Comparison of ENCODE assay signal across 7 cellular contexts in the genomic region with DNA sequence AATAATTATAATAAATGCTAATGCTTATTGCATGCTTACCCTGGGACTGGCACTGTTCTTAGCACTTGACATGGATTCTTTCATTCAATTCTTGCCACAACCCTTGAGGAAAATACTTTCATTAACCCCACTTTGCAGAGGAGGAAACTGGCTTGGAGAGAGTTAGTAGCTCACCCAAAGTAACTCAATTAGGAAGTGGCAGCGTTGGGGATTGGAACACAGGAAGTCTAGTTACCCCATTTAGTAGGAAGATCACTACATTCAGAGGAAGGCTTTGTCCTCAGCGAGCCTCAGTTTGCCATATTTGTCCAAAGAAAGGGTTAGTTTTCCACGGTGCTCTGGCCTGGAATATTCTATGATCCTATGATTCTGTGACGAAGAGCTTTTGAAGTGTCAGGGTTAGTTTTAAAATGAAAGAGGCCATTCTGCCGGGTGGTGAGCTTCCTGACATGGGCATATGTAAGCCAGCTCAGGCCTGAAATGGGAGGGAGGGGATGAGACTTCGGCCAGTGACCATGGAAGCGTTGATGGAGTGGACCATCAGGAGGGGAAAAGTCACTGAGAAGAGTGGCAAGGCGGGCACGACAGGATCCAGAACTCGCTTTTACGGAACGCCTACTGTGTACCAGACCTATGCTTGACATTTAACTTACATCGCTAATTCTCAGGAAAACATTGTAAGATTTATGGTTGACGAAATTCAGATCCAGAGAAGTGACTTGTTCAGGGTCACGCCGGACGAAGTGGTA. TPM values are rescaled to one million over a fixed set of nuclear protein-coding genes. Genes with fewer than 3 reads are reported as not detected.
DNase-seq lines count a peak whose midpoint lies in the region; ATAC-seq and TF ChIP-seq lines count a peak whose summit lies in the region.

No MANE protein-coding gene starts in this region.

- no peak overlapping the region for H3K4ac ChIP-seq in H9 (ENCODE audit: low read depth, low read length)

- H3K4me1 Mint-ChIP-seq in H9 = peaks cover 48 to 50% of the 10 kb centered on the region in 2 experiments

- no peak for TF ChIP-seq EP300 in gastroesophageal sphincter (IDR thresholded peaks at IDR 0.05)

- H3K27me3 ChIP-seq in H9 (ENCODE audit: insufficient read depth, low read length) = no peaks in the 10 kb centered on the region
- no peaks in the 10 kb centered on the region for H3K27me3 ChIP-seq in Peyer's patch
- no peaks in the 10 kb centered on the region for H3K27me3 ChIP-seq in gastroesophageal sphincter
- H3K27me3 ChIP-seq in skeletal muscle tissue (ENCODE audit: control insufficient read depth in 3 of 3, insufficient read depth in 3 of 3, low read length in 3 of 3) = no peaks in the 10 kb centered on the region
- no peaks in the 10 kb centered on the region for H3K27me3 ChIP-seq in SJCRH30

- H4K20me1 ChIP-seq in H9 (ENCODE audit: control insufficient read depth, insufficient read depth, insufficient read length) = no peaks in the 10 kb centered on the region

- peak overlapping the region; percentile 65 to 95 (median 80) for H3K4me3 ChIP-seq in Peyer's patch
- H3K4me3 ChIP-seq in gastroesophageal sphincter = peak overlapping the region in 1 of 2 donors; percentile 95
- H3K4me3 ChIP-seq in skeletal muscle tissue (ENCODE audit: low read length in 3 of 3) = peak overlapping the region; percentile 71 to 96 (median 96)
- no peak overlapping the region; the same call in 1 of the 2 replicates for H3K4me3 ChIP-seq in SJCRH30

- WGBS in H9 (ENCODE audit: extremely low coverage, insufficient read length, low lambda C conversion rate) = no CpG with 5 or more reads among the region's 17 CpGs
- 60 to 82% methylated on average over 12 to 13 of the region's 17 CpGs for WGBS in gastroesophageal sphincter (ENCODE audit: low coverage in 1 of 2), 2 donors

- H4K8ac ChIP-seq in H9 (replicated peaks; ENCODE audit: insufficient read length, low read depth, low read length) = no peak overlapping the region

- no peak overlapping the region for H3K18ac ChIP-seq in H9 (ENCODE audit: insufficient read length, low read depth, low read length)

- H3K27me3 Mint-ChIP-seq in H9 (ENCODE audit: low read depth) = peaks cover 19% of the 10 kb centered on the region

- H3K9ac ChIP-seq in H9 (ENCODE audit: extremely low read depth, insufficient read length, low read length) (no peak overlapping the region), skeletal muscle tissue (ENCODE audit: low read depth in 1 of 3, low read length in 3 of 3) (peak overlapping the region in 2 of 3 donors; percentile 96)

- no peaks in the 10 kb centered on the region for H3K36me3 Mint-ChIP-seq in H9 (ENCODE audit: insufficient read depth in 1 of 3, low read depth in 3 of 3)

- H4K91ac ChIP-seq in H9 (ENCODE audit: insufficient read length, low read depth, low read length) = no peak overlapping the region

- no peak overlapping the region for H2BK20ac ChIP-seq in H9 (ENCODE audit: low read depth, low read length, poor library complexity, severe bottlenecking)

- H3K23ac ChIP-seq in H9 (ENCODE audit: insufficient read length, low read depth, low read length) = no peak overlapping the region

- H2BK5ac ChIP-seq in H9 (ENCODE audit: insufficient read length, low read length) = no peak overlapping the region

- H2BK15ac ChIP-seq in H9 (ENCODE audit: low read depth, low read length) = no peak overlapping the region

- peak overlapping the region; percentile 71 to 85 for H3K4me3 Mint-ChIP-seq in H9

- TF ChIP-seq POLR2A in Peyer's patch (IDR thresholded peaks at IDR 0.05) = no peak
- TF ChIP-seq POLR2A in gastroesophageal sphincter (IDR thresholded peaks at IDR 0.05) = no peak

- H3K27ac ChIP-seq in H9 (ENCODE audit: insufficient read length, low read depth, low read length) = no peak overlapping the region
- peak overlapping the region; percentile 10 to 81 (median 62) for H3K27ac ChIP-seq in Peyer's patch
- H3K27ac ChIP-seq in gastroesophageal sphincter = peak overlapping the region in 3 of 4 donors; percentile 57 to 78 (median 75)
- H3K27ac ChIP-seq in skeletal muscle tissue (ENCODE audit: low read depth, low read length) = peak overlapping the region; percentile 89
- no peak overlapping the region for H3K27ac ChIP-seq in SJCRH30

- H2AK5ac ChIP-seq in H9 (ENCODE audit: insufficient read length, low read length) = no peak overlapping the region

- no peak overlapping the region for H3K56ac ChIP-seq in H9 (ENCODE audit: insufficient read length, low read depth, low read length)

- H3T11ph ChIP-seq in H9 (ENCODE audit: low read length) = no peak overlapping the region

- peak; percentile 21 for DNase-seq in H9
- DNase-seq in Peyer's patch = no peak
- no peak for DNase-seq in NCI-H345 treated with DMSO at 0.1 percent for 48 hours (lab: John Stamatoyannopoulos, UW; ENCODE audit: unreplicated experiment)
- DNase-seq in SJCRH30 = no peak

- H3K36me3 ChIP-seq in Peyer's patch (no peaks in the 10 kb centered on the region), gastroesophageal sphincter (no peaks in the 10 kb centered on the region), skeletal muscle tissue (ENCODE audit: control insufficient read depth in 3 of 3, insufficient read depth in 3 of 3, low read length in 3 of 3) (peaks cover 0 to 2% (median 0%) of the 10 kb centered on the region in 3 donors), SJCRH30 (no peaks in the 10 kb centered on the region)

- H3K79me2 ChIP-seq in H9 (ENCODE audit: insufficient read depth, low read length) = no peaks in the 10 kb centered on the region

- H3K27ac Mint-ChIP-seq in H9 = peak overlapping the region in 2 of 3 experiments; percentile 80 to 81; a peak in 4 of 7 replicates

- H2BK12ac ChIP-seq in H9 (ENCODE audit: insufficient read length, low read depth, low read length) = no peak overlapping the region

- H3K14ac ChIP-seq in H9 (ENCODE audit: insufficient read depth, low read length) = no peak overlapping the region

- H3K4me2 ChIP-seq in H9 (ENCODE audit: insufficient read depth, insufficient read length, low read length) = peak overlapping the region; percentile 82

- H4K5ac ChIP-seq in H9 (ENCODE audit: insufficient read length, low read depth, low read length) = no peak overlapping the region

- H3K9me3 ChIP-seq in H9 (ENCODE audit: control insufficient read depth, low read depth, low read length) = no peaks in the 10 kb centered on the region
- no peaks in the 10 kb centered on the region for H3K9me3 ChIP-seq in Peyer's patch
- no peaks in the 10 kb centered on the region for H3K9me3 ChIP-seq in gastroesophageal sphincter
- H3K9me3 ChIP-seq in skeletal muscle tissue (ENCODE audit: control insufficient read depth in 3 of 3, low read length in 3 of 3) = no peaks in the 10 kb centered on the region
- no peaks in the 10 kb centered on the region for H3K9me3 ChIP-seq in SJCRH30 (replicated peaks)

- ATAC-seq in gastroesophageal sphincter = no peak
- no peak for ATAC-seq in HG03354 (IDR thresholded peaks at IDR 0.05; ENCODE audit: poor library complexity, severe bottlenecking, unreplicated experiment)

- peaks cover 0 to 3% of the 10 kb centered on the region in 2 experiments; a peak in 1 of 5 replicates for H3K9me3 Mint-ChIP-seq in H9

- no peak overlapping the region for H2BK120ac ChIP-seq in H9 (ENCODE audit: low read depth, low read length, poor library complexity, severe bottlenecking)

- no peak overlapping the region for H2AFZ ChIP-seq in H9 (ENCODE audit: low read length)

- peaks cover 15% of the 10 kb centered on the region for H3K23me2 ChIP-seq in H9 (ENCODE audit: insufficient read length, low read depth, low read length, poor library complexity, severe bottlenecking)

- no peak for TF ChIP-seq CTCF in H9 (conservative IDR thresholded peaks at IDR 0.05)
- TF ChIP-seq CTCF in Peyer's patch (IDR thresholded peaks at IDR 0.05) = no peak
- no peak for TF ChIP-seq CTCF in gastroesophageal sphincter (IDR thresholded peaks at IDR 0.05)

- H3K4me1 ChIP-seq in H9 (ENCODE audit: insufficient read depth, low read length) (peaks cover 16% of the 10 kb centered on the region; the same call in 1 of the 2 replicates), Peyer's patch (peaks cover 0 to 38% (median 14%) of the 10 kb centered on the region in 4 donors), gastroesophageal sphincter (peaks cover 0 to 58% (median 9%) of the 10 kb centered on the region in 3 donors), skeletal muscle tissue (ENCODE audit: control insufficient read depth in 3 of 3, insufficient read depth in 3 of 3, low read length in 3 of 3) (peaks cover 14 to 48% (median 34%) of the 10 kb centered on the region in 3 donors), SJCRH30 (peaks cover 10% of the 10 kb centered on the region)

- H3K79me1 ChIP-seq in H9 (ENCODE audit: insufficient read depth, low read depth, low read length, poor library complexity, severe bottlenecking) = no peaks in the 10 kb centered on the region

RNA-seq across cellular contexts. Expression of a gene that starts 28.2 kb away (rescaled TPM):
- 72.5 and 75.4 TPM in 2 replicates for total RNA-seq in H9 (2021)
- 100 to 1,000 TPM; 110 to 183 (median 126) TPM for total RNA-seq in Peyer's patch
- total RNA-seq in gastroesophageal sphincter = 10 to 100 TPM; 16.7 to 30.8 (median 21.7) TPM
- total RNA-seq in skeletal muscle tissue = 37.6 TPM
- total RNA-seq in SJCRH30 (2014; rRNA removed; shearing (Covaris generic)) = 67.1 and 68.9 TPM in 2 replicates

Comparison
In these comparisons a context has a peak if more than half of its experiments do, and no peak if none do; other contexts are left out.
1. H3K27ac ChIP-seq: peak in Peyer's patch (4 of 4), gastroesophageal sphincter (3 of 4) and skeletal muscle tissue (single experiment); none in H9 (single experiment) and SJCRH30 (single experiment).